ENCODE assay signal across 8 cellular contexts in genomic region chr4:185597532-185598188, GRCh38.
DNase-seq lines count a peak whose midpoint lies in the region; ATAC-seq, FAIRE-seq and TF ChIP-seq lines count a peak whose summit lies in the region.

No MANE protein-coding gene starts in this region.

- TF ChIP-seq EP300 in suprapubic skin (IDR thresholded peaks at IDR 0.05): no peak

- no peak overlapping the region for H3K27ac Mint-ChIP-seq in activated T-helper 17 cell treated with anti-CD3 and anti-CD28 coated beads, Interleukin-2, amount 50 U/mL, for 72 hours

- TF ChIP-seq POLR2A in suprapubic skin (IDR thresholded peaks at IDR 0.05): no peak

- H3K4me3 ChIP-seq in fibroblast of villous mesenchyme (ENCODE audit: low read depth, low read length) (no peak overlapping the region), suprapubic skin (no peak overlapping the region)

- H3K36me3 ChIP-seq in suprapubic skin: no peaks in the 10 kb centered on the region

- H3K27me3 Mint-ChIP-seq in activated T-helper 17 cell treated with anti-CD3 and anti-CD28 coated beads, Interleukin-2, amount 50 U/mL, for 72 hours: peaks cover 20% of the 10 kb centered on the region

- no peak for FAIRE-seq in RCC 7860 (lab: Jason Lieb, UNC)

- ATAC-seq in GM19397 (IDR thresholded peaks at IDR 0.05; ENCODE audit: unreplicated experiment): peak; percentile 58
- ATAC-seq in activated T-helper 17 cell treated with anti-CD3 and anti-CD28 coated beads, Interleukin-2, amount 50 U/mL, for 72 hours (replicated peaks): peak; percentile 57

- WGBS in suprapubic skin: 28% methylated on average over 9 of the region's 9 CpGs

- TF ChIP-seq CTCF in fibroblast of villous mesenchyme (IDR thresholded peaks at IDR 0.05; ENCODE audit: insufficient read depth, low read depth, low read length): peak; percentile 99
- TF ChIP-seq CTCF in suprapubic skin (IDR thresholded peaks at IDR 0.05): peak; percentile 97 to 98

- no peaks in the 10 kb centered on the region for H3K9me3 Mint-ChIP-seq in activated T-helper 17 cell treated with anti-CD3 and anti-CD28 coated beads, Interleukin-2, amount 50 U/mL, for 72 hours

- H3K4me1 ChIP-seq in suprapubic skin: peaks cover 4% of the 10 kb centered on the region

- no peaks in the 10 kb centered on the region for H3K9me3 ChIP-seq in suprapubic skin

- H3K27ac ChIP-seq in suprapubic skin: no peak overlapping the region

- H3K4me1 Mint-ChIP-seq in activated T-helper 17 cell treated with anti-CD3 and anti-CD28 coated beads, Interleukin-2, amount 50 U/mL, for 72 hours: no peaks in the 10 kb centered on the region

- H3K4me3 Mint-ChIP-seq in activated T-helper 17 cell treated with anti-CD3 and anti-CD28 coated beads, Interleukin-2, amount 50 U/mL, for 72 hours: no peak overlapping the region

- DNase-seq in C1 segment of cervical spinal cord (lab: John Stamatoyannopoulos, UW) (peak in 12 of 14 donors; percentile 8 to 74 (median 43)), HUDEP-2 (lab: John Stamatoyannopoulos, UW; ENCODE audit: unreplicated experiment in 76 of 76) (peak in 56 of 76 experiments; percentile 1 to 61 (median 23)), RCC 7860 (ENCODE audit: low spot score) (peak; percentile 18), fibroblast of villous mesenchyme (ENCODE audit: low read depth) (peak; percentile 86), nucleus accumbens (lab: John Stamatoyannopoulos, UW) (peak in 49 of 56 donors; percentile 6 to 79 (median 51)), suprapubic skin (ENCODE audit: low spot score in 2 of 2) (peak in 1 of 2 donors; percentile 80)

- H3K27me3 ChIP-seq in suprapubic skin: no peaks in the 10 kb centered on the region

- no peaks in the 10 kb centered on the region for H3K36me3 Mint-ChIP-seq in activated T-helper 17 cell treated with anti-CD3 and anti-CD28 coated beads, Interleukin-2, amount 50 U/mL, for 72 hours (ENCODE audit: low read depth)
